In genomic region chr1:1971017-1971416, GRCh38 we compare ENCODE assay signal across 1 cellular context.
TF ChIP-seq lines count a peak whose summit lies in the region.

No MANE protein-coding gene starts in this region.

TF ChIP-seq in HepG2, 621 proteins besides CTCF, POLR2A, EP300 and RAD21:
- no peak for TF ChIP-seq ARNT (IDR thresholded peaks at IDR 0.05)
- TF ChIP-seq, protein P1, sequence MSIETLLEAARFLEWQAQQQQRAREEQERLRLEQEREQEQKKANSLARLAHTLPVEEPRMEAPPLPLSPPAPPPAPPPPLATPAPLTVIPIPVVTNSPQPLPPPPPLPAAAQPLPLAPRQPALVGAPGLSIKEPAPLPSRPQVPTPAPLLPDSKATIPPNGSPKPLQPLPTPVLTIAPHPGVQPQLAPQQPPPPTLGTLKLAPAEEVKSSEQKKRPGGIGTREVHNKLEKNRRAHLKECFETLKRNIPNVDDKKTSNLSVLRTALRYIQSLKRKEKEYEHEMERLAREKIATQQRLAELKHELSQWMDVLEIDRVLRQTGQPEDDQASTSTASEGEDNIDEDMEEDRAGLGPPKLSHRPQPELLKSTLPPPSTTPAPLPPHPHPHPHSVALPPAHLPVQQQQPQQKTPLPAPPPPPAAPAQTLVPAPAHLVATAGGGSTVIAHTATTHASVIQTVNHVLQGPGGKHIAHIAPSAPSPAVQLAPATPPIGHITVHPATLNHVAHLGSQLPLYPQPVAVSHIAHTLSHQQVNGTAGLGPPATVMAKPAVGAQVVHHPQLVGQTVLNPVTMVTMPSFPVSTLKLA (IDR thresholded peaks at IDR 0.05) = peak; percentile 94
- no peak for TF ChIP-seq ZMYM4 (CRISPR knock-in tag; IDR thresholded peaks at IDR 0.05)
- no peak for TF ChIP-seq ASH2L (IDR thresholded peaks at IDR 0.05; ENCODE audit: insufficient read length, low read depth, low read length)
